Comparison of ENCODE assay signal across 24 cellular contexts in the genomic region with DNA sequence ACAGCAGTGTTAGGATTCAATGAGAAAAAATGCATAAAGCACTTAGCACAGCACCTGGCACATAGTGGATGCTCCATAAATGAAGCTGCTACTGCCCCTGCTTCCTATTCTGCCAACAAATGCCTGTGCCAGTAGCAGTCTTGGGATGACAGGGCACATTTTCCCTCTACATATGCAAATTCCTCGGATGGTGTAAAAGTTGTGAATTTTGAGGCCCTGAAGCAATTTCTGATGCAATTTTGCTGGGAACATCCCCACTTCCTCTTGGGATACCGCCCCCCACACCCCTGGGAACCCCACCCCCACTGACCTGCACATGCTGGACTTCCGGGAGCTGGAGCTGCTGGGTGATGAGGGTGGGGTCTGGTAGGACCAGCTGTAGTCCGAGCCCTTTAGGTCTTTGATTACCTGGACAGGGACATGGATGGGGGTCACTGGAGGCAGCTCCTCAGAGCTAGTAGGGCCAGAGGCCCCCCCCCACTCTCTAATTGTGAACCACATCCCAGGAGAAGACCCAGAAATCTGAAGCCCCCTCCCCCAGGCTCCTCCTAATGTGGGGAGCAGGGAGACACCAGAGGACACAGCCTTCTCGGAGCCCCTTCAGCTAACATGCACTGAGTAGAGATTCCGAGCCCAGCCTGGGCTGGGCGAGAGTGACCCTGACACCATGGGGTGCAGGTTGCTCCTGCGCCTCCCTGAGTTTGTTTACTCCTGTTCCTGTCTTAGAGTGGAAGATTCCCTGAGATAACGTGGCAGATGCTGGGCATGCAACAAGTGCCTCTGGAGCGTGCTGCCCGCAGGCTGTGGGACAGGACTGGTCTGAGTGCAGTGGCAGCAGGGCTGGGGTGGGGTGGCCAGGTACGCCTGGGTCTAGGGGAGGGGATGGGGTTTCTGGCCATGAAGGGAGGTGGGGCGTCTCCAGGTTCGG. TPM values are rescaled to one million over a fixed set of nuclear protein-coding genes. Genes with fewer than 3 reads are reported as not detected.
DNase-seq lines count a peak whose midpoint lies in the region; ATAC-seq, FAIRE-seq and TF ChIP-seq lines count a peak whose summit lies in the region.
"Had no signal": no experiment of that assay in that cellular context is flagged by ENCODE, and none has a peak within 500 bp of the region (broad histone marks: within the 10 kb centered on the region; RNA-seq: fewer than 3 reads in every experiment).

No MANE protein-coding gene starts in this region.

- H3K4me1 ChIP-seq in breast epithelium (peaks cover 9 to 17% of the 10 kb centered on the region in 2 donors), mucosa of descending colon (ENCODE audit: low read depth) (peaks cover 4% of the 10 kb centered on the region)
- H3K4me1 ChIP-seq: colonic mucosa had no signal

- CTCF ChIA-PET in MCF 10A (lab: Yijun Ruan, JAX), result interaction anchor here (0.6 to 10.5 kb wide), 2 partner anchors 93 to 143 kb away, joined by 3 to 121 read pairs; no protein-coding TSS in a partner anchor

- no peak for DNase-seq in MCF 10A (ENCODE audit: unreplicated experiment)
- DNase-seq in breast epithelium (ENCODE audit: low spot score in 2 of 2), result no peak
- DNase-seq in dorsolateral prefrontal cortex, result peak in 2 of 10 donors; percentile 28 to 44
- peak in 2 of 3 donors; percentile 7 to 38 for DNase-seq in mucosa of descending colon
- no peak for DNase-seq in urothelium cell line (ENCODE audit: low spot score)
- no peak for DNase-seq in stimulated activated CD4-positive, alpha-beta T cell treated with anti-CD3 and anti-CD28 coated beads, Interleukin-4, amount 100 ng/mL, for 4 hours
- no peak for DNase-seq in NCI-H524 (lab: John Stamatoyannopoulos, UW)
- DNase-seq: activated CD4-positive, alpha-beta T cell treated with anti-CD3 and anti-CD28 coated beads for 1 hour; activated T-cell treated with anti-CD3 and anti-CD28 coated beads, Interleukin-2, amount 50 U/mL, for 72 hours; colonic mucosa; naive B cell; NCI-H146; NCI-H526 treated with DMSO at 0.1 percent for 48 hours; stimulated activated CD4-positive, alpha-beta T cell treated with anti-CD3 and anti-CD28 coated beads, Interleukin-2, amount 100 ng/mL, for 24 hours; stimulated activated naive CD4-positive, alpha-beta T cell treated with Interleukin-2 at 50 U/mL for 16 hours had no signal

- H3K4me3 Mint-ChIP-seq in MCF 10A (ENCODE audit: unreplicated experiment), result no peak overlapping the region
- H3K4me3 Mint-ChIP-seq: activated naive CD4-positive, alpha-beta T cell treated with anti-CD3 and anti-CD28 coated beads, Interleukin-2, amount 50 U/mL, for 24 hours; activated T-cell treated with anti-CD3 and anti-CD28 coated beads, Interleukin-2, amount 50 U/mL, for 72 hours; IgD-negative memory B cell; naive B cell; type B pancreatic cell had no signal

- H3K27me3 ChIP-seq in breast epithelium (no peaks in the 10 kb centered on the region), dorsolateral prefrontal cortex (no peaks in the 10 kb centered on the region)
- H3K27me3 ChIP-seq: BLaER1, colonic mucosa, pancreas had no signal

- peak overlapping the region; percentile 64 for H3K27ac Mint-ChIP-seq in MCF 10A (ENCODE audit: low read depth, unreplicated experiment)
- H3K27ac Mint-ChIP-seq: activated naive CD4-positive, alpha-beta T cell treated with anti-CD3 and anti-CD28 coated beads, Interleukin-2, amount 50 U/mL, for 24 hours; activated T-cell treated with anti-CD3 and anti-CD28 coated beads, Interleukin-2, amount 50 U/mL, for 72 hours; type B pancreatic cell had no signal

- ATAC-seq in mucosa of descending colon (no peak), HG03139 (IDR thresholded peaks at IDR 0.05; ENCODE audit: unreplicated experiment) (no peak)
- ATAC-seq: activated T-cell treated with anti-CD3 and anti-CD28 coated beads, Interleukin-2, amount 50 U/mL, for 72 hours; pancreas had no signal

- intact Hi-C loops in MCF 10A (cut with micrococcal nuclease) (no loop called here), breast epithelium (cut with DNase I; ENCODE audit: low total_unique reads) (no loop called here), dorsolateral prefrontal cortex (cut with DNase I) (no loop called here), mucosa of descending colon (cut with DNase I, micrococcal nuclease) (no loop called here)

- peak; percentile 56 for FAIRE-seq in urothelium cell line (lab: Jason Lieb, UNC)
- FAIRE-seq: endometrium, islet of Langerhans, pancreas, TTC549 had no signal

- no peaks in the 10 kb centered on the region for H3K4me1 Mint-ChIP-seq in MCF 10A (ENCODE audit: insufficient read depth, unreplicated experiment)
- H3K4me1 Mint-ChIP-seq: activated naive CD4-positive, alpha-beta T cell treated with anti-CD3 and anti-CD28 coated beads, Interleukin-2, amount 50 U/mL, for 24 hours had no signal

- H3K27ac ChIP-seq in breast epithelium (peak overlapping the region in 1 of 2 donors; percentile 48), dorsolateral prefrontal cortex (peak overlapping the region in 46 of 59 donors; percentile 12 to 97 (median 91))
- H3K27ac ChIP-seq: BLaER1, colonic mucosa, pancreas had no signal

- POLR2A ChIA-PET in MCF 10A (lab: Yijun Ruan, JAX), result no interaction called here

- H3K27me3 Mint-ChIP-seq in MCF 10A (ENCODE audit: insufficient read depth, unreplicated experiment), result no peaks in the 10 kb centered on the region
- H3K27me3 Mint-ChIP-seq: activated naive CD4-positive, alpha-beta T cell treated with anti-CD3 and anti-CD28 coated beads, Interleukin-2, amount 50 U/mL, for 24 hours; IgD-negative memory B cell; naive B cell; type B pancreatic cell had no signal

- TF ChIP-seq CTCF in MCF 10A (IDR thresholded peaks at IDR 0.05; ENCODE audit: unreplicated experiment) (no peak), breast epithelium (IDR thresholded peaks at IDR 0.05) (no peak), dorsolateral prefrontal cortex (IDR thresholded peaks at IDR 0.05 in 54 of 56, conservative IDR thresholded peaks at IDR 0.05 in 2 of 56; ENCODE audit: low read depth in 1 of 56, partially characterized antibody in 56 of 56) (no peak), mucosa of descending colon (IDR thresholded peaks at IDR 0.05) (no peak)

- TF ChIP-seq POLR2A in breast epithelium (IDR thresholded peaks at IDR 0.05), result no peak

- H3K9me3 ChIP-seq in breast epithelium (no peaks in the 10 kb centered on the region), mucosa of descending colon (no peaks in the 10 kb centered on the region)
- H3K9me3 ChIP-seq: BLaER1, colonic mucosa, pancreas had no signal

- no peaks in the 10 kb centered on the region for H3K36me3 ChIP-seq in breast epithelium
- no peaks in the 10 kb centered on the region for H3K36me3 ChIP-seq in mucosa of descending colon (ENCODE audit: low read depth)
- H3K36me3 ChIP-seq: colonic mucosa had no signal

- H3K4me3 ChIP-seq in breast epithelium (no peak overlapping the region), dorsolateral prefrontal cortex (no peak overlapping the region), mucosa of descending colon (no peak overlapping the region)
- H3K4me3 ChIP-seq: BLaER1, colonic mucosa, pancreas had no signal

- H3K36me3 Mint-ChIP-seq in MCF 10A (ENCODE audit: insufficient read depth, unreplicated experiment), result peaks cover 66% of the 10 kb centered on the region
- H3K36me3 Mint-ChIP-seq: activated naive CD4-positive, alpha-beta T cell treated with anti-CD3 and anti-CD28 coated beads, Interleukin-2, amount 50 U/mL, for 24 hours; naive B cell had no signal

- BruUV-seq in MCF 10A (replicated peaks; lab: Mats Ljungman, UMichigan), result no TSS peak

- H3K9me3 Mint-ChIP-seq in MCF 10A (ENCODE audit: unreplicated experiment), result no peaks in the 10 kb centered on the region
- H3K9me3 Mint-ChIP-seq: activated naive CD4-positive, alpha-beta T cell treated with anti-CD3 and anti-CD28 coated beads, Interleukin-2, amount 50 U/mL, for 24 hours; activated T-cell treated with anti-CD3 and anti-CD28 coated beads, Interleukin-2, amount 50 U/mL, for 72 hours; IgD-negative memory B cell; naive B cell; type B pancreatic cell had no signal

RNA-seq across cellular contexts. Expression of a gene that starts 9.0 kb away (rescaled TPM):
- total RNA-seq in MCF 10A (2022) (75.8 and 78.7 TPM in 2 replicates), breast epithelium (10 to 100 TPM in 2 of 3 donors, 1 to 10 TPM in 1; 9.4 to 28.8 (median 22.8) TPM), dorsolateral prefrontal cortex (100 to 1,000 TPM; 135 to 968 (median 301) TPM), mucosa of descending colon (100 to 1,000 TPM in 1 of 3 donors, 10 to 100 TPM in 2; 11.8 to 151 (median 28.2) TPM)

RNA-seq across cellular contexts. Expression of a gene that starts 30.5 kb away (rescaled TPM):
- total RNA-seq in MCF 10A (2022) (not detected in 2 replicates), breast epithelium (10 to 100 TPM in 1 of 3 donors, 1 to 10 TPM in 1, under 1 TPM in 1; 0.64 to 37.9 (median 7.5) TPM), dorsolateral prefrontal cortex (10 to 100 TPM in 117 of 120 experiments, 1 to 10 TPM in 3; 5.0 to 52.7 (median 20.4) TPM), mucosa of descending colon (1 to 10 TPM; 1.2 to 2.2 (median 1.8) TPM)

Comparison
In these comparisons a context has a peak if more than half of its experiments do, and no peak if none do; other contexts are left out.
1. DNase-seq: peak in mucosa of descending colon (2 of 3); none in MCF 10A (single experiment), breast epithelium (0 of 2), urothelium cell line (single experiment), stimulated activated CD4-positive, alpha-beta T cell treated with anti-CD3 and anti-CD28 coated beads, Interleukin-4, amount 100 ng/mL, for 4 hours (0 of 2) and NCI-H524 (0 of 2).